1 cellular context compared by ENCODE assay signal in the genomic region with DNA sequence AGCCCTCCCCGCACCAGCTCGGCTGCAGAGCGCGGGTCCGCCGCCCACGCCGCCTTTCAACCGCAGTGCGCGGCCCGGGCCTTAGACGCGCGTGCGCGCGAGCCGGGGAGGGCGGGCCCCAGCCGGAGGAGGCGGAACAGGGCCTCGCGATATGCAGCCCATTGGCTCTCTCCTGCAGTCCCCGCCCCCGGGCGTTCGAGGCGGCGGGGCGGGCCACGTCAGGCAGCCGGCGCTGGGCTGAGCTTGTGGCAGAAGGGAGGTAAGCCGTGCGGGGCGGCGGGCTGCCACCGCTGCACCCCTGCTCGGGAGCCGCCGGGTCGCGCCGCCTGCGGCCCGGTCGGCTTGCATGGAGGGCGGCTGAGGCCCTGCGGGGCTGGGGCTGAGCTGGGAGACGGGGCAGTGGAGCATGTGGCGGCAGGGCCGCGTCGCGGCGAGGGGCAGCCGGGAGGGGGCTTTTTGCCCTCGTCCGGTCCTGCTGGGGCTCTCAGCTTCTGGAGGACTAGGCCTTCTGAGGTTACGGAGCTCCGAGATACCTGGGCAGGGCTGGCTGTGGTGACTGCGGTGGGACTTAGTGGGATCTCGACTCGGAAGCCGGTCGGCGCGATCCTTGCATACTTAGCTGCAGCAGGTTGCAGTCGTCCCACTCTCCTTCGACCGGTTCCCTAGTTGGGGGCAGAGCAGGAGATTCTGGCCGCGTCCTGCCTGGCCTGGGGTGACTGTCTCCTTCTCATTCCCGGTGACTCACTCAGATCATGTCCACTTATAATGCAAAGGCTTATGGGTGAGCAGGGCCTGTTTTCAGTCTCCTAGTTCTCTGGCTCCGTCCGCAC.
A peak's percentile ranks its signal among the peaks of the same experiment; 100 is the strongest.
TF ChIP-seq lines count a peak whose summit lies in the region.

Gene FOCAD (plus strand): TSS at position 225 of the 830 bp plus-strand sequence. CDS start 31,095 bp downstream, outside the sequence.

TF ChIP-seq in GM12878, 131 proteins besides CTCF, POLR2A, EP300 and RAD21 (continued from another document):
- TF ChIP-seq ZBTB40 (IDR thresholded peaks at IDR 0.05; ENCODE audit: borderline replicate concordance) (no peak), CREM (IDR thresholded peaks at IDR 0.05; ENCODE audit: low read depth) (no peak), RUNX3 (IDR thresholded peaks at IDR 0.05; ENCODE audit: low read length) (peak; percentile 84), MEF2B (IDR thresholded peaks at IDR 0.05; ENCODE audit: partially characterized antibody, poor library complexity, severe bottlenecking) (no peak), EED (IDR thresholded peaks at IDR 0.05; ENCODE audit: low read depth) (peak; percentile 45; the same call in 1 of the 2 replicates), GABPA (IDR thresholded peaks at IDR 0.05; ENCODE audit: low read depth) (no peak), TARDBP (IDR thresholded peaks at IDR 0.05; ENCODE audit: borderline replicate concordance) (peak; percentile 36; the same call in 1 of the 2 replicates), WRNIP1 (IDR thresholded peaks at IDR 0.05; ENCODE audit: borderline replicate concordance, low read depth, low read length) (peak; percentile 63; the same call in 1 of the 2 replicates), FOS (IDR thresholded peaks at IDR 0.05; ENCODE audit: borderline replicate concordance, extremely low read depth, insufficient read length) (no peak)
- TF ChIP-seq, protein P1, sequence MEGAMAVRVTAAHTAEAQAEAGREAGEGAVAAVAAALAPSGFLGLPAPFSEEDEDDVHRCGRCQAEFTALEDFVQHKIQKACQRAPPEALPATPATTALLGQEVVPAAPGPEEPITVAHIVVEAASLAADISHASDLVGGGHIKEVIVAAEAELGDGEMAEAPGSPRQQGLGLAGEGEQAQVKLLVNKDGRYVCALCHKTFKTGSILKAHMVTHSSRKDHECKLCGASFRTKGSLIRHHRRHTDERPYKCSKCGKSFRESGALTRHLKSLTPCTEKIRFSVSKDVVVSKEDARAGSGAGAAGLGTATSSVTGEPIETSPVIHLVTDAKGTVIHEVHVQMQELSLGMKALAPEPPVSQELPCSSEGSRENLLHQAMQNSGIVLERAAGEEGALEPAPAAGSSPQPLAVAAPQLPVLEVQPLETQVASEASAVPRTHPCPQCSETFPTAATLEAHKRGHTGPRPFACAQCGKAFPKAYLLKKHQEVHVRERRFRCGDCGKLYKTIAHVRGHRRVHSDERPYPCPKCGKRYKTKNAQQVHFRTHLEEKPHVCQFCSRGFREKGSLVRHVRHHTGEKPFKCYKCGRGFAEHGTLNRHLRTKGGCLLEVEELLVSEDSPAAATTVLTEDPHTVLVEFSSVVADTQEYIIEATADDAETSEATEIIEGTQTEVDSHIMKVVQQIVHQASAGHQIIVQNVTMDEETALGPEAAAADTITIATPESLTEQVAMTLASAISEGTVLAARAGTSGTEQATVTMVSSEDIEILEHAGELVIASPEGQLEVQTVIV (IDR thresholded peaks at IDR 0.05; ENCODE audit: borderline replicate concordance, partially characterized antibody) = no peak
